ENCODE assay signal across 31 cellular contexts in genomic region chr14:64743061-64743460, GRCh38.
"Had no signal": no experiment of that assay in that cellular context is flagged by ENCODE, and none has a peak within 500 bp of the region (broad histone marks: within the 10 kb centered on the region; RNA-seq: fewer than 3 reads in every experiment).

No MANE protein-coding gene starts in this region.

- ATAC-seq: activated CD4-positive, alpha-beta T cell treated with anti-CD3 and anti-CD28 coated beads for 36 hours; activated CD8-positive, alpha-beta memory T cell treated with anti-CD3 and anti-CD28 coated beads, Interleukin-2, amount 10 ng/mL, durations not matched to agents 7 days and 5 days; activated CD8-positive, alpha-beta T cell treated with anti-CD3 and anti-CD28 coated beads, Interleukin-2, amount 10 ng/mL, durations not matched to agents 7 days and 5 days; activated naive CD4-positive, alpha-beta T cell treated with anti-CD3 and anti-CD28 coated beads, Interleukin-2, amount 50 U/mL, for 72 hours; effector memory CD8-positive, alpha-beta T cell; foreskin keratinocyte; gastrocnemius medialis; T-cell had no signal

- H3K36me3 Mint-ChIP-seq: activated naive CD4-positive, alpha-beta T cell treated with anti-CD3 and anti-CD28 coated beads, Interleukin-2, amount 50 U/mL, for 72 hours; activated naive CD8-positive, alpha-beta T cell treated with anti-CD3 and anti-CD28 coated beads, Interleukin-2, amount 10 ng/mL, durations not matched to agents 7 days and 5 days had no signal

- H3K36me3 ChIP-seq: gastrocnemius medialis had no signal

- H3K9me3 Mint-ChIP-seq: activated CD4-positive, alpha-beta T cell treated with anti-CD3 and anti-CD28 coated beads, Interleukin-2, amount 10 ng/mL, durations not matched to agents 24 days and 14 days; activated naive CD4-positive, alpha-beta T cell treated with anti-CD3 and anti-CD28 coated beads, Interleukin-2, amount 10 ng/mL, durations not matched to agents 7 days and 5 days; activated naive CD4-positive, alpha-beta T cell treated with anti-CD3 and anti-CD28 coated beads, Interleukin-2, amount 50 U/mL, for 72 hours; activated naive CD8-positive, alpha-beta T cell treated with anti-CD3 and anti-CD28 coated beads, Interleukin-2, amount 10 ng/mL, durations not matched to agents 7 days and 5 days; activated T-helper 1 cell treated with anti-CD3 and anti-CD28 coated beads, Interleukin-12 subunit alpha, Interleukin-12 subunit beta, Interleukin-2, Interleukin-4 antibody, amounts not matched to agents 30 ng/mL and 10 ng/mL and 1 ng/mL, durations not matched to agents 14 hours and 24 hours and 36 hours; activated T-helper 2 cell treated with anti-CD3 and anti-CD28 coated beads, Interferon-gamma antibody, Interleukin-2, Interleukin-4, amounts not matched to agents 10 μg/mL and 5 μg/mL and 100 μg/mL, durations not matched to agents 14 hours and 24 hours and 36 hours; T-cell; T-helper 1 cell treated with Interleukin-12 subunit alpha and Interleukin-12 subunit beta and Interleukin-4 antibody, amounts not matched to agents 30 μg/mL and 1 μg/mL, for 36 hours; T-helper 2 cell treated with Interferon-gamma antibody and Interleukin-4, amounts not matched to agents 5 μg/mL and 100 μg/mL, for 36 hours had no signal

- H3K4me1 Mint-ChIP-seq: activated naive CD8-positive, alpha-beta T cell treated with anti-CD3 and anti-CD28 coated beads, Interleukin-2, amount 10 ng/mL, durations not matched to agents 7 days and 5 days had no signal

- H3K4me3 ChIP-seq: esophagus muscularis mucosa, gastrocnemius medialis had no signal

- H3K4me3 Mint-ChIP-seq: activated CD4-positive, alpha-beta memory T cell treated with anti-CD3 and anti-CD28 coated beads for 36 hours; activated CD4-positive, alpha-beta T cell treated with anti-CD3 and anti-CD28 coated beads for 36 hours; activated CD4-positive, alpha-beta T cell treated with anti-CD3 and anti-CD28 coated beads, Interleukin-2, amount 10 ng/mL, durations not matched to agents 24 days and 14 days; activated CD8-positive, alpha-beta memory T cell treated with anti-CD3 and anti-CD28 coated beads, Interleukin-2, amount 10 ng/mL, durations not matched to agents 7 days and 5 days; activated CD8-positive, alpha-beta T cell treated with anti-CD3 and anti-CD28 coated beads, Interleukin-2, amount 10 ng/mL, durations not matched to agents 7 days and 5 days; activated naive CD4-positive, alpha-beta T cell treated with anti-CD3 and anti-CD28 coated beads, Interleukin-2, amount 10 ng/mL, durations not matched to agents 7 days and 5 days; activated naive CD8-positive, alpha-beta T cell treated with anti-CD3 and anti-CD28 coated beads, Interleukin-2, amount 10 ng/mL, durations not matched to agents 7 days and 5 days; activated T-helper 1 cell treated with anti-CD3 and anti-CD28 coated beads, Interleukin-12 subunit alpha, Interleukin-12 subunit beta, Interleukin-2, Interleukin-4 antibody, amounts not matched to agents 30 ng/mL and 10 ng/mL and 1 ng/mL, durations not matched to agents 14 hours and 24 hours and 36 hours; effector memory CD8-positive, alpha-beta T cell; T-cell; T-helper 1 cell treated with Interleukin-12 subunit alpha and Interleukin-12 subunit beta and Interleukin-4 antibody, amounts not matched to agents 30 μg/mL and 1 μg/mL, for 36 hours; T-helper 2 cell treated with Interferon-gamma antibody and Interleukin-4, amounts not matched to agents 5 μg/mL and 100 μg/mL, for 36 hours had no signal

- H3K4me1 ChIP-seq: foreskin keratinocyte had no signal

- DNase-seq: activated CD4-positive, alpha-beta memory T cell treated with anti-CD3 and anti-CD28 coated beads for 36 hours; activated CD4-positive, alpha-beta T cell treated with anti-CD3 and anti-CD28 coated beads for 36 hours; activated CD4-positive, alpha-beta T cell treated with anti-CD3 and anti-CD28 coated beads, Interleukin-2, amount 10 ng/mL, durations not matched to agents 24 days and 14 days; activated CD4-positive, CD25-positive, alpha-beta regulatory T cell; activated CD4-positive, CD25-positive, alpha-beta regulatory T cell treated with anti-CD3 and anti-CD28 coated beads, Interleukin-2, amount 50 U/mL, for 72 hours; activated CD8-positive, alpha-beta memory T cell treated with anti-CD3 and anti-CD28 coated beads, Interleukin-2, amount 10 ng/mL, durations not matched to agents 7 days and 5 days; activated CD8-positive, alpha-beta memory T cell treated with anti-CD3 and anti-CD28 coated beads, Interleukin-2, amount 50 U/mL, for 4 hours; activated CD8-positive, alpha-beta T cell treated with anti-CD3 and anti-CD28 coated beads, Interleukin-2, amount 10 ng/mL, durations not matched to agents 7 days and 5 days; activated effector memory CD4-positive, alpha-beta T cell treated with anti-CD3 and anti-CD28 coated beads, Interleukin-2, amount 50 U/mL, for 16 hours; activated naive CD4-positive, alpha-beta T cell treated with anti-CD3 and anti-CD28 coated beads, Interleukin-2, amount 10 ng/mL, durations not matched to agents 7 days and 5 days; activated naive CD8-positive, alpha-beta T cell treated with anti-CD3 and anti-CD28 coated beads, Interleukin-2, amount 10 ng/mL, durations not matched to agents 7 days and 5 days; activated T-cell treated with anti-CD3 and anti-CD28 coated beads, Interleukin-2, amount 50 U/mL, for 1 hour; activated T-cell treated with anti-CD3 and anti-CD28 coated beads, Interleukin-2, amount 50 U/mL, for 48 hours; caudate nucleus; cortex of kidney; dermis blood vessel endothelial cell; effector CD4-positive, alpha-beta T cell; effector memory CD8-positive, alpha-beta T cell; erythroblast; foreskin keratinocyte; gastrocnemius medialis; glutamatergic neuron; SW 1271; T-cell; T1000 had no signal

- H3K27me3 Mint-ChIP-seq: activated CD4-positive, alpha-beta memory T cell treated with anti-CD3 and anti-CD28 coated beads for 36 hours; activated CD4-positive, alpha-beta T cell treated with anti-CD3 and anti-CD28 coated beads, Interleukin-2, amount 10 ng/mL, durations not matched to agents 24 days and 14 days; activated CD8-positive, alpha-beta memory T cell treated with anti-CD3 and anti-CD28 coated beads, Interleukin-2, amount 10 ng/mL, durations not matched to agents 7 days and 5 days; effector memory CD8-positive, alpha-beta T cell; T-cell had no signal

- H3K27ac Mint-ChIP-seq: activated CD4-positive, alpha-beta memory T cell treated with anti-CD3 and anti-CD28 coated beads for 36 hours; activated CD4-positive, alpha-beta T cell treated with anti-CD3 and anti-CD28 coated beads for 36 hours; activated CD4-positive, alpha-beta T cell treated with anti-CD3 and anti-CD28 coated beads, Interleukin-2, amount 10 ng/mL, durations not matched to agents 24 days and 14 days; activated CD8-positive, alpha-beta memory T cell treated with anti-CD3 and anti-CD28 coated beads, Interleukin-2, amount 10 ng/mL, durations not matched to agents 7 days and 5 days; activated CD8-positive, alpha-beta T cell treated with anti-CD3 and anti-CD28 coated beads, Interleukin-2, amount 10 ng/mL, durations not matched to agents 7 days and 5 days; activated naive CD8-positive, alpha-beta T cell treated with anti-CD3 and anti-CD28 coated beads, Interleukin-2, amount 10 ng/mL, durations not matched to agents 7 days and 5 days; activated T-helper 1 cell treated with anti-CD3 and anti-CD28 coated beads, Interleukin-12 subunit alpha, Interleukin-12 subunit beta, Interleukin-2, Interleukin-4 antibody, amounts not matched to agents 30 ng/mL and 10 ng/mL and 1 ng/mL, durations not matched to agents 14 hours and 24 hours and 36 hours; activated T-helper 2 cell treated with anti-CD3 and anti-CD28 coated beads, Interferon-gamma antibody, Interleukin-2, Interleukin-4, amounts not matched to agents 10 μg/mL and 5 μg/mL and 100 μg/mL, durations not matched to agents 14 hours and 24 hours and 36 hours; T-cell; T-helper 1 cell treated with Interleukin-12 subunit alpha and Interleukin-12 subunit beta and Interleukin-4 antibody, amounts not matched to agents 30 μg/mL and 1 μg/mL, for 36 hours; T-helper 2 cell treated with Interferon-gamma antibody and Interleukin-4, amounts not matched to agents 5 μg/mL and 100 μg/mL, for 36 hours had no signal

- H3K27me3 ChIP-seq: esophagus muscularis mucosa, foreskin keratinocyte, gastrocnemius medialis had no signal

- H3K9me3 ChIP-seq: esophagus muscularis mucosa, gastrocnemius medialis had no signal

- H3K27ac ChIP-seq: esophagus muscularis mucosa, foreskin keratinocyte, gastrocnemius medialis had no signal
